1 cellular context compared by ENCODE assay signal in genomic region chr11:96390403-96390830, GRCh38.
TF ChIP-seq lines count a peak whose summit lies in the region.

No MANE protein-coding gene starts in this region.

TF ChIP-seq in HepG2, 621 proteins besides CTCF, POLR2A, EP300 and RAD21 (continues in another document):
- TF ChIP-seq ZMYM3 (CRISPR knock-in tag; IDR thresholded peaks at IDR 0.05) (0 out of 2 replicates have a peak, but pooled peaks have one; percentile 6), SNAPC5 (CRISPR knock-in tag; IDR thresholded peaks at IDR 0.05; ENCODE audit: borderline replicate concordance) (0 out of 2 replicates have a peak, but pooled peaks have one; percentile 20), NPAS2 (CRISPR knock-in tag; IDR thresholded peaks at IDR 0.05; ENCODE audit: borderline replicate concordance) (no peak), HOXA9 (CRISPR knock-in tag; IDR thresholded peaks at IDR 0.05; ENCODE audit: borderline replicate concordance) (0 out of 2 replicates have a peak, but pooled peaks have one; percentile 3), ZNF280D (CRISPR knock-in tag; IDR thresholded peaks at IDR 0.05) (0 out of 2 replicates have a peak, but pooled peaks have one; percentile 42), KIAA2018 (CRISPR knock-in tag; IDR thresholded peaks at IDR 0.05; ENCODE audit: borderline replicate concordance) (no peak), ZNF549 (CRISPR knock-in tag; IDR thresholded peaks at IDR 0.05) (no peak), KDM6A (CRISPR knock-in tag; IDR thresholded peaks at IDR 0.05; ENCODE audit: low read depth) (no peak), AHDC1 (CRISPR knock-in tag; IDR thresholded peaks at IDR 0.05; ENCODE audit: borderline replicate concordance) (no peak), MED8 (CRISPR knock-in tag; IDR thresholded peaks at IDR 0.05; ENCODE audit: insufficient replicate concordance) (peak; percentile 1), ZNF784 (CRISPR knock-in tag; IDR thresholded peaks at IDR 0.05; ENCODE audit: borderline replicate concordance) (0 out of 2 replicates have a peak, but pooled peaks have one; percentile 12), AKAP8 (CRISPR knock-in tag; IDR thresholded peaks at IDR 0.05) (0 out of 2 replicates have a peak, but pooled peaks have one; percentile 26), ZNF879 (CRISPR knock-in tag; IDR thresholded peaks at IDR 0.05) (0 out of 2 replicates have a peak, but pooled peaks have one; percentile 33), NCOA2 (CRISPR knock-in tag; IDR thresholded peaks at IDR 0.05) (no peak), PRMT3 (CRISPR knock-in tag; IDR thresholded peaks at IDR 0.05; ENCODE audit: borderline replicate concordance, low read depth) (peak; percentile 79; the same call in 1 of the 2 replicates), ZBTB26 (CRISPR knock-in tag; IDR thresholded peaks at IDR 0.05; ENCODE audit: borderline replicate concordance) (no peak), HDAC2 (CRISPR knock-in tag; IDR thresholded peaks at IDR 0.05) (no peak), HMGXB4 (CRISPR knock-in tag; IDR thresholded peaks at IDR 0.05; ENCODE audit: borderline replicate concordance in 1 of 2, low read depth in 1 of 2) (peak in 1 of 2 experiments; percentile 10; a peak in 1 of 4 replicates), ZNF30 (CRISPR knock-in tag; IDR thresholded peaks at IDR 0.05) (0 out of 2 replicates have a peak, but pooled peaks have one; percentile 54), STAT6 (CRISPR knock-in tag; IDR thresholded peaks at IDR 0.05; ENCODE audit: borderline replicate concordance) (no peak), BRF2 (CRISPR knock-in tag; IDR thresholded peaks at IDR 0.05) (0 out of 2 replicates have a peak, but pooled peaks have one; percentile 18)
